1 cellular context compared by ENCODE assay signal in the genomic region with DNA sequence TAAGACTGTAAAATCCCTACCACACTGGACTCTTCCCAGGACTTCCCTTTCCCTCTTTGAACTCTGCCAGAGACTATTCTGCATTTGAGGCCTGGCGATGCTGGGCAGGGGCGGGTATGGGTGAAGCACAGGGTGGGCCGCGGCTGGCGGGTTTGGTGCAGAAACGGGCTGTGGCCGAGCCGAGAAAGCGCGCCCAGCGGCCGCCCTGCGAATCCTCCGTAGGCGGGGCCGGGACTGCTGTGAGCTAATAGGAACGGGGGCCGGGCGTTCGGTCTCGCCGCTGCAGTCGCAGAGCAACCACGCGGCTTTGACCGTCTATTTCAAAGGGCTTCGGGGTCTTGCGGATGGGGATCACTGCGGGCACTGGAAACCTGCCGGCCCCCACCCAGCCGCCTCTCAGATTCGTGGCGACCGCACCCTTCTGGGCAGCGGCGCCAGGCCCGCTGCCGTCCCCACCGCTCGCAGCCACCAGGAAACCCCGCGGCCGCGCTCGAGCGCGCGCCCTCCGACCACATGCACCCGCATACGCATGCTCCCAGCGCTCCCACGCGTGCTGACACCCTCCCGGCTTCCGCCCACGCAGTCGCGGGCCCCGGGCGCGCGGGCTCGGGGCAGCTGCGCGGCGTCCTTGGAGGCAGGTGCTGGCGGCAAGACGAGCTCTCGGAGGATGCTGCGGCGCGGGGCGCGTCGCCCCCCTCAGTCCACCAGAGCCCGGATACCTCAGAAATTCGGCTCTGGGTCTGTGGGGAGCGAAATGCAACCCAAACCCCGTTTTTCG.
TF ChIP-seq lines count a peak whose summit lies in the region.

No MANE protein-coding gene starts in this region.

TF ChIP-seq in K562, 482 proteins besides CTCF, POLR2A, EP300 and RAD21 (continued from another document and continues in another):
- TF ChIP-seq, protein P1, sequence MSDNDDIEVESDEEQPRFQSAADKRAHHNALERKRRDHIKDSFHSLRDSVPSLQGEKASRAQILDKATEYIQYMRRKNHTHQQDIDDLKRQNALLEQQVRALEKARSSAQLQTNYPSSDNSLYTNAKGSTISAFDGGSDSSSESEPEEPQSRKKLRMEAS (CRISPR knock-in tag; IDR thresholded peaks at IDR 0.05) = peak; percentile 85
- no peak for TF ChIP-seq ZBTB40 (IDR thresholded peaks at IDR 0.05)
- no peak for TF ChIP-seq ZBTB40 (CRISPR knock-in tag; IDR thresholded peaks at IDR 0.05)
- TF ChIP-seq TCF3 (CRISPR knock-in tag; IDR thresholded peaks at IDR 0.05) = no peak; the same call in none of the 2 replicates
- peak; percentile 82 for TF ChIP-seq MGA (IDR thresholded peaks at IDR 0.05)
- no peak for TF ChIP-seq E2F3 (CRISPR knock-in tag; IDR thresholded peaks at IDR 0.05)
- no peak for TF ChIP-seq XRCC5 (IDR thresholded peaks at IDR 0.05; ENCODE audit: low read depth, low read length)
- no peak for TF ChIP-seq NEUROD1 (IDR thresholded peaks at IDR 0.05; ENCODE audit: borderline replicate concordance, low read depth, low read length, partially characterized antibody)
- TF ChIP-seq DIDO1 (tag; IDR thresholded peaks at IDR 0.05; ENCODE audit: low read depth) = no peak
- TF ChIP-seq TRIM24 (IDR thresholded peaks at IDR 0.05) = no peak
- TF ChIP-seq RBFOX2 (IDR thresholded peaks at IDR 0.05; ENCODE audit: low read depth, low read length) = peak; percentile 86
- TF ChIP-seq STAT5B (CRISPR knock-in tag; IDR thresholded peaks at IDR 0.05) = no peak
- TF ChIP-seq ZNF589 (CRISPR knock-in tag; IDR thresholded peaks at IDR 0.05; ENCODE audit: low read depth) = peak; percentile 55; the same call in 1 of the 2 replicates
- 0 out of 2 replicates have a peak, but pooled peaks have one; percentile 19 for TF ChIP-seq KLF1 (tag; IDR thresholded peaks at IDR 0.05)
- TF ChIP-seq XRCC3 (IDR thresholded peaks at IDR 0.05) = no peak
- no peak for TF ChIP-seq ZKSCAN3 (CRISPR knock-in tag; IDR thresholded peaks at IDR 0.05)
- TF ChIP-seq, protein P2, sequence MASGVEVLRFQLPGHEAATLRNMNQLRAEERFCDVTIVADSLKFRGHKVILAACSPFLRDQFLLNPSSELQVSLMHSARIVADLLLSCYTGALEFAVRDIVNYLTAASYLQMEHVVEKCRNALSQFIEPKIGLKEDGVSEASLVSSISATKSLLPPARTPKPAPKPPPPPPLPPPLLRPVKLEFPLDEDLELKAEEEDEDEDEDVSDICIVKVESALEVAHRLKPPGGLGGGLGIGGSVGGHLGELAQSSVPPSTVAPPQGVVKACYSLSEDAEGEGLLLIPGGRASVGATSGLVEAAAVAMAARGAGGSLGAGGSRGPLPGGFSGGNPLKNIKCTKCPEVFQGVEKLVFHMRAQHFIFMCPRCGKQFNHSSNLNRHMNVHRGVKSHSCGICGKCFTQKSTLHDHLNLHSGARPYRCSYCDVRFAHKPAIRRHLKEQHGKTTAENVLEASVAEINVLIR (CRISPR knock-in tag; IDR thresholded peaks at IDR 0.05) = no peak
- no peak for TF ChIP-seq ZNF561 (CRISPR knock-in tag; conservative IDR thresholded peaks at IDR 0.05)
- TF ChIP-seq JUND (IDR thresholded peaks at IDR 0.05; ENCODE audit: borderline replicate concordance, low read depth, low read length) = no peak
- TF ChIP-seq JUND (tag; IDR thresholded peaks at IDR 0.05; ENCODE audit: borderline replicate concordance, low read depth, low read length) = no peak
- no peak; the same call in 1 of the 2 replicates for TF ChIP-seq GTF2F1 (IDR thresholded peaks at IDR 0.05; ENCODE audit: low read depth, low read length)
- no peak; the same call in 1 of the 2 replicates for TF ChIP-seq GABPA (tag; conservative IDR thresholded peaks at IDR 0.05; ENCODE audit: low read depth)
- TF ChIP-seq ZNF12 (CRISPR knock-in tag; IDR thresholded peaks at IDR 0.05) = no peak; the same call in 1 of the 2 replicates
- no peak for TF ChIP-seq DMBX1 (CRISPR knock-in tag; IDR thresholded peaks at IDR 0.05; ENCODE audit: borderline replicate concordance)
- no peak for TF ChIP-seq IRF2 (CRISPR knock-in tag; IDR thresholded peaks at IDR 0.05)
- peak; percentile 66; the same call in 1 of the 2 replicates for TF ChIP-seq PHF8 (IDR thresholded peaks at IDR 0.05; ENCODE audit: borderline replicate concordance, low read length)
- no peak for TF ChIP-seq CEBPG (CRISPR knock-in tag; IDR thresholded peaks at IDR 0.05)
- TF ChIP-seq CEBPG (tag; conservative IDR thresholded peaks at IDR 0.05 in 1 of 2, IDR thresholded peaks at IDR 0.05 in 1 of 2) = peak in 1 of 2 experiments; percentile 52; a peak in 2 of 4 replicates
- peak; percentile 51 for TF ChIP-seq TAF1 (IDR thresholded peaks at IDR 0.05; ENCODE audit: control insufficient read depth, extremely low read depth, insufficient read depth, low read length, severe bottlenecking)
- no peak for TF ChIP-seq HDAC8 (tag; IDR thresholded peaks at IDR 0.05)
- TF ChIP-seq CHCHD3 (CRISPR knock-in tag; IDR thresholded peaks at IDR 0.05) = no peak
- TF ChIP-seq POLR2G (IDR thresholded peaks at IDR 0.05; ENCODE audit: low read depth, low read length) = peak; percentile 84
- TF ChIP-seq TEAD2 (tag; IDR thresholded peaks at IDR 0.05) = no peak
- no peak for TF ChIP-seq KDM4B (IDR thresholded peaks at IDR 0.05; ENCODE audit: borderline replicate concordance in 2 of 2, low read depth in 1 of 2)
